ENCODE assay signal across 21 cellular contexts in the genomic region with DNA sequence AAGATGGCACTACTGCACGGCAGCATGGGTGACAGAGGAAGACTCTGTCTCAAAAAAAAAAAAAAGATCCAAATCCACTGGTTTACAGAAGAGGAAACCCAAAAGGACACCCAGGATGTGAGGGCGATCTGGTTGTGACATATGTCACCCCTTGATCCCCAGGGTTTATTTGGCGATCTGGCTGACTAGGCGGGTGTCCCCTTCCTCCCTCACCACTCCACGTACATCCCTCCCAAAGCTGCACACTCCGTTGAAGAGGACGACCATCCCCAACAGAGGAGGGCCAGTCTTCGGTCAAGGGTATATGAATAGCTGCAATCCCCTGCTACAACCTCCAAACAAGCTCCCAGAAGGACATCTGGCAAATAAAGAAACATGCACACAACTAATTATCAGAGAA.
A peak's percentile ranks its signal among the peaks of the same experiment; 100 is the strongest.
DNase-seq lines count a peak whose midpoint lies in the region; TF ChIP-seq lines count a peak whose summit lies in the region.
"Had no signal": no experiment of that assay in that cellular context is flagged by ENCODE, and none has a peak within 500 bp of the region (broad histone marks: within the 10 kb centered on the region; RNA-seq: fewer than 3 reads in every experiment).

No MANE protein-coding gene starts in this region.

- DNase-seq in activated CD4-positive, alpha-beta T cell treated with anti-CD3 and anti-CD28 coated beads, Interleukin-2, amount 10 ng/mL, durations not matched to agents 24 days and 14 days: peak; percentile 36
- no peak for DNase-seq in activated CD4-positive, alpha-beta T cell treated with anti-CD3 and anti-CD28 coated beads, Interleukin-2, amount 50 U/mL, for 48 hours
- peak; percentile 24 for DNase-seq in activated effector memory CD4-positive, alpha-beta T cell treated with anti-CD3 and anti-CD28 coated beads, Interleukin-2, amount 50 U/mL, for 16 hours
- DNase-seq in activated effector memory CD4-positive, alpha-beta T cell treated with Interleukin-2 at 50 U/mL for 16 hours: no peak
- DNase-seq in glutamatergic neuron: no peak
- peak; percentile 42 to 72 for DNase-seq in vagina (ENCODE audit: extremely low spot score in 2 of 2)
- DNase-seq in NCI-H526 treated with DMSO at 0.1 percent for 48 hours (lab: John Stamatoyannopoulos, UW): no peak
- DNase-seq in activated CD4-positive, alpha-beta memory T cell treated with anti-CD3 and anti-CD28 coated beads for 36 hours: no peak
- DNase-seq: CD4-positive, alpha-beta T cell; CD8-positive, alpha-beta memory T cell; DMS 273 treated with DMSO at 0.1 percent for 48 hours; DMS79; EL; GDM1; H9 had no signal

- H3K9me3 Mint-ChIP-seq in activated CD4-positive, alpha-beta T cell treated with anti-CD3 and anti-CD28 coated beads, Interleukin-2, amount 10 ng/mL, durations not matched to agents 24 days and 14 days: peaks cover 17% of the 10 kb centered on the region
- peaks cover 10% of the 10 kb centered on the region for H3K9me3 Mint-ChIP-seq in glutamatergic neuron (ENCODE audit: unreplicated experiment)
- H3K9me3 Mint-ChIP-seq in activated CD4-positive, alpha-beta memory T cell treated with anti-CD3 and anti-CD28 coated beads for 36 hours: peaks cover 26% of the 10 kb centered on the region

- no peak overlapping the region for H3K4me3 ChIP-seq in vagina
- H3K4me3 ChIP-seq: BLaER1 treated with 17β-estradiol and CSF1 and Interleukin-3, amounts not matched to agents 10 nM and 100 nM; GM12878; GM23338 had no signal

- H3K4me1 Mint-ChIP-seq in activated CD4-positive, alpha-beta T cell treated with anti-CD3 and anti-CD28 coated beads, Interleukin-2, amount 10 ng/mL, durations not matched to agents 24 days and 14 days: no peaks in the 10 kb centered on the region
- H3K4me1 Mint-ChIP-seq in glutamatergic neuron (ENCODE audit: low read depth, unreplicated experiment): no peaks in the 10 kb centered on the region
- no peaks in the 10 kb centered on the region for H3K4me1 Mint-ChIP-seq in activated CD4-positive, alpha-beta memory T cell treated with anti-CD3 and anti-CD28 coated beads for 36 hours (ENCODE audit: low read depth)
- H3K4me1 Mint-ChIP-seq: CD14-positive monocyte; CD8-positive, alpha-beta memory T cell; GM23338; H9 had no signal

- no peaks in the 10 kb centered on the region for H3K36me3 ChIP-seq in vagina

- H3K36me3 Mint-ChIP-seq in activated CD4-positive, alpha-beta T cell treated with anti-CD3 and anti-CD28 coated beads, Interleukin-2, amount 10 ng/mL, durations not matched to agents 24 days and 14 days (ENCODE audit: low read depth): no peaks in the 10 kb centered on the region
- H3K36me3 Mint-ChIP-seq in glutamatergic neuron (ENCODE audit: unreplicated experiment): peaks cover 18% of the 10 kb centered on the region
- peaks cover 13% of the 10 kb centered on the region for H3K36me3 Mint-ChIP-seq in activated CD4-positive, alpha-beta memory T cell treated with anti-CD3 and anti-CD28 coated beads for 36 hours
- H3K36me3 Mint-ChIP-seq: CD14-positive monocyte had no signal

- no peak overlapping the region for H3K27ac ChIP-seq in vagina
- H3K27ac ChIP-seq: 22Rv1; BLaER1 treated with 17β-estradiol and CSF1 and Interleukin-3, amounts not matched to agents 10 nM and 100 nM had no signal

- peaks cover 5% of the 10 kb centered on the region for H3K27me3 Mint-ChIP-seq in activated CD4-positive, alpha-beta T cell treated with anti-CD3 and anti-CD28 coated beads, Interleukin-2, amount 10 ng/mL, durations not matched to agents 24 days and 14 days
- H3K27me3 Mint-ChIP-seq in glutamatergic neuron (ENCODE audit: unreplicated experiment): no peaks in the 10 kb centered on the region
- peaks cover 15% of the 10 kb centered on the region for H3K27me3 Mint-ChIP-seq in activated CD4-positive, alpha-beta memory T cell treated with anti-CD3 and anti-CD28 coated beads for 36 hours

- no peaks in the 10 kb centered on the region for H3K9me3 ChIP-seq in vagina

- H3K4me1 ChIP-seq in vagina: no peaks in the 10 kb centered on the region

- intact Hi-C loops in activated CD4-positive, alpha-beta T cell treated with anti-CD3 and anti-CD28 coated beads, Interleukin-2, amount 10 ng/mL, durations not matched to agents 24 days and 14 days (cut with micrococcal nuclease): no loop called here
- intact Hi-C loops in vagina (cut with DNase I): loop anchor here (10.0 kb wide), 1 partner anchor 257 kb away; no protein-coding TSS in a partner anchor
- intact Hi-C loops in activated CD4-positive, alpha-beta memory T cell treated with anti-CD3 and anti-CD28 coated beads for 36 hours (cut with micrococcal nuclease): no loop called here

- CTCF ChIA-PET in activated CD4-positive, alpha-beta memory T cell treated with anti-CD3 and anti-CD28 coated beads for 36 hours (lab: Charles Lee): interaction anchor here (1.9 kb wide), 1 partner anchor 163 kb away, joined by 5 read pairs; no protein-coding TSS in a partner anchor

- H3K27me3 ChIP-seq in vagina: no peaks in the 10 kb centered on the region
- H3K27me3 ChIP-seq: BLaER1 treated with 17β-estradiol and CSF1 and Interleukin-3, amounts not matched to agents 10 nM and 100 nM had no signal

- H3K27ac Mint-ChIP-seq in activated CD4-positive, alpha-beta T cell treated with anti-CD3 and anti-CD28 coated beads, Interleukin-2, amount 10 ng/mL, durations not matched to agents 24 days and 14 days: no peak overlapping the region
- peak overlapping the region; percentile 29 for H3K27ac Mint-ChIP-seq in glutamatergic neuron (ENCODE audit: unreplicated experiment)
- H3K27ac Mint-ChIP-seq in activated CD4-positive, alpha-beta memory T cell treated with anti-CD3 and anti-CD28 coated beads for 36 hours: no peak overlapping the region
- H3K27ac Mint-ChIP-seq: B cell; CD14-positive monocyte; CD4-positive, alpha-beta T cell; CD8-positive, alpha-beta memory T cell; GM23338 had no signal

- TF ChIP-seq POLR2A in vagina (IDR thresholded peaks at IDR 0.05): no peak

- H3K4me3 Mint-ChIP-seq in activated CD4-positive, alpha-beta T cell treated with anti-CD3 and anti-CD28 coated beads, Interleukin-2, amount 10 ng/mL, durations not matched to agents 24 days and 14 days: no peak overlapping the region
- no peak overlapping the region for H3K4me3 Mint-ChIP-seq in glutamatergic neuron (ENCODE audit: unreplicated experiment)
- no peak overlapping the region for H3K4me3 Mint-ChIP-seq in activated CD4-positive, alpha-beta memory T cell treated with anti-CD3 and anti-CD28 coated beads for 36 hours
- H3K4me3 Mint-ChIP-seq: B cell; CD14-positive monocyte; CD4-positive, alpha-beta T cell; CD8-positive, alpha-beta memory T cell; GM23338; H9 had no signal

- no peak for TF ChIP-seq CTCF in glutamatergic neuron (IDR thresholded peaks at IDR 0.05; ENCODE audit: partially characterized antibody, unreplicated experiment)
- no peak for TF ChIP-seq CTCF in vagina (IDR thresholded peaks at IDR 0.05)

- POLR2A ChIA-PET in activated CD4-positive, alpha-beta memory T cell treated with anti-CD3 and anti-CD28 coated beads for 36 hours (lab: Charles Lee): no interaction called here

Comparison
In these comparisons a context has a peak if more than half of its experiments do, and no peak if none do; other contexts are left out.
1. DNase-seq: peak in activated CD4-positive, alpha-beta T cell treated with anti-CD3 and anti-CD28 coated beads, Interleukin-2, amount 10 ng/mL, durations not matched to agents 24 days and 14 days (single experiment), activated effector memory CD4-positive, alpha-beta T cell treated with anti-CD3 and anti-CD28 coated beads, Interleukin-2, amount 50 U/mL, for 16 hours (single experiment) and vagina (2 of 2); none in activated CD4-positive, alpha-beta T cell treated with anti-CD3 and anti-CD28 coated beads, Interleukin-2, amount 50 U/mL, for 48 hours (0 of 2), activated effector memory CD4-positive, alpha-beta T cell treated with Interleukin-2 at 50 U/mL for 16 hours (single experiment), glutamatergic neuron (single experiment), NCI-H526 treated with DMSO at 0.1 percent for 48 hours (single experiment) and activated CD4-positive, alpha-beta memory T cell treated with anti-CD3 and anti-CD28 coated beads for 36 hours (single experiment).